Comparison of ENCODE assay signal across 1 cellular context in genomic region chr3:143066033-143066432, GRCh38.
TF ChIP-seq lines count a peak whose summit lies in the region.

No MANE protein-coding gene starts in this region.

TF ChIP-seq in HepG2, 621 proteins besides CTCF, POLR2A, EP300 and RAD21:
- TF ChIP-seq NFYC (CRISPR knock-in tag; IDR thresholded peaks at IDR 0.05), result no peak
- peak; percentile 57 for TF ChIP-seq RBM22 (optimal IDR thresholded peaks at IDR 0.05; ENCODE audit: low read length)
- TF ChIP-seq HNF4A (CRISPR knock-in tag; IDR thresholded peaks at IDR 0.05), result no peak
